8 cellular contexts compared by ENCODE assay signal in the genomic region with DNA sequence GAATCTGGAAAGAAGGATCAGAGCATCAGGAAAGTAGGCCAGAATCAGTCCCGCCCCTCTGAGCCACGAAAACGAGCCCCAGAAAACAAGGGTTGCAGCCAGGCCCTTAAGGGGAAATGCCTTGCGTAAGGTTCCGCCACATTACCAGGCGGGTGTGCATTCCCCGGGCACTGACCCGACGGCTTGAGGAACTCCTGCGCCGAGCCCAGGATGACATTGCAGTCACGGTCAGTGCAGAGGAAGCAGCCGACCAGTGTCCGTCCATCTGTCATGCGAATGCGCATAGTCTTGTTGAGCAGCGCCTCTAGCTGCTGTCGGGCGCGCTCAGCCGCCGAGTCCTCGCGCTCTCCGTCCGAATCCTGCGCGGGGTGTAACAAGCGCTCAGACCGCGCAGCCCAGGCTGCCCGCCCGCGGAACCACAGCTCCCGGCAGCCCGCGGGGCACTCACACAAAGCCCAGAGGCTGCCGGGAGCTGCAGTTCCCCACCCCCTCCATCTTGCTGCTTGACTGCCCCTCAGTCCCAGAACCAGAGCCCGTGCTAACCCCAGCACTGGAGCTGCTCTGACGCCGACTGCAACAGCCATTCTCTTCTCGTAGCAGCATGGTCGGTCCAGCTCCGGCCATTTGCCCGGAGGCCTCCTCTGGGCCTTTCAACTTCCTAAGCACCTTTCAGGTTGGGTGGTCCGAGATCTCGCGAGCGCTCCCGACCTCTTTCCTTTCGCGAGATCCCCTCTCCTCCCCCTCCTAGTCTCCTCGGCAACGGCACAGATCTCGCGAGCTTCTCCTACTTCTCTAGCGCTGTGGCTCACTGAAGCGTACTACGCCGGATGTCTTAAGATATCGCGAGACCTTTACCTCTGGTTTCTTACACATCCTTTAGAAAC. TPM values are rescaled to one million over a fixed set of nuclear protein-coding genes. Genes with fewer than 3 reads are reported as not detected.
A peak's percentile ranks its signal among the peaks of the same experiment; 100 is the strongest.
DNase-seq lines count a peak whose midpoint lies in the region; TF ChIP-seq lines count a peak whose summit lies in the region.

Gene NAA38 (minus strand): TSS at position 720 of the 884 bp plus-strand sequence. CDS start 96 bp downstream, at position 624.

- POLR2A ChIA-PET in activated CD8-positive, alpha-beta memory T cell treated with anti-CD3 and anti-CD28 coated beads for 36 hours (lab: Charles Lee), result interaction anchor here (0.6 to 2.9 kb wide), 11 partner anchors 13 to 273 kb away, joined by 3 to 44 read pairs (median 3); partner anchors contain the start of genes CNTROB, MPDU1, RNF227 and TRAPPC1

- peak within 1 kb of the TSS; percentile 97 for H2BK5ac ChIP-seq in mesendoderm (ENCODE audit: low read length)

- H2BK15ac ChIP-seq in mesendoderm (replicated peaks; ENCODE audit: low read depth), result no peak within 1 kb of the TSS

- peak within 1 kb of the TSS; percentile 92 for H3K18ac ChIP-seq in mesendoderm (ENCODE audit: low read length)

- H3K36me3 ChIP-seq in endocrine pancreas (ENCODE audit: control insufficient read depth, insufficient read depth, low read length), result peaks cover 4% of the 10 kb centered on the region
- no peaks in the 10 kb centered on the region for H3K36me3 ChIP-seq in mesendoderm (ENCODE audit: control insufficient read depth, insufficient read depth, low read length)

- H3K27me3 ChIP-seq in endocrine pancreas (ENCODE audit: control insufficient read depth, insufficient read depth, low read length) (no peaks in the 10 kb centered on the region), mesendoderm (ENCODE audit: insufficient read depth, low read length, poor library complexity) (peaks cover 9% of the 10 kb centered on the region)

- H3K79me2 ChIP-seq in mesendoderm (ENCODE audit: control insufficient read depth, insufficient read depth, low read length), result no peaks in the 10 kb centered on the region

- peak; percentile 38 for TF ChIP-seq CTCF in GM20000 (IDR thresholded peaks at IDR 0.05; ENCODE audit: extremely low read depth, missing control alignments)

- H3K79me1 ChIP-seq in mesendoderm (ENCODE audit: low read length), result peaks cover 6% of the 10 kb centered on the region

- peak; percentile 91 for DNase-seq in COR-L47 (lab: John Stamatoyannopoulos, UW)
- peak; percentile 93 for DNase-seq in GM20000 (ENCODE audit: low spot score)
- peak; percentile 93 for DNase-seq in HT-29 (ENCODE audit: low spot score)
- peak; percentile 82 for DNase-seq in NK-92 treated with Interleukin-12 subunit alpha and Interleukin-12 subunit beta, amount 100 ng/mL, for 24 hours (lab: John Stamatoyannopoulos, UW)
- peak; percentile 100 for DNase-seq in mesendoderm
- peak; percentile 88 for DNase-seq in stimulated activated CD8-positive, alpha-beta memory T cell treated with anti-CD3 and anti-CD28 coated beads, Interleukin-15, amount 100 ng/mL, for 1 hour (ENCODE audit: low read depth)

- no peaks in the 10 kb centered on the region for H3K9me3 ChIP-seq in endocrine pancreas (ENCODE audit: control insufficient read depth, low read length)

- no peaks in the 10 kb centered on the region for H3K4me1 ChIP-seq in endocrine pancreas (ENCODE audit: control insufficient read depth, insufficient read depth, low read length)
- peaks cover 7% of the 10 kb centered on the region for H3K4me1 ChIP-seq in mesendoderm (ENCODE audit: control insufficient read depth, low read depth, low read length)

- peak within 1 kb of the TSS; percentile 81 for H3K4me3 ChIP-seq in endocrine pancreas (ENCODE audit: control insufficient read depth, insufficient read depth, low read length)
- peak within 1 kb of the TSS; percentile 69 for H3K4me3 ChIP-seq in mesendoderm (ENCODE audit: low read length)

- peak within 1 kb of the TSS; percentile 96 for H3K56ac ChIP-seq in mesendoderm (ENCODE audit: low read length)

- H3K27ac ChIP-seq in mesendoderm (ENCODE audit: low read depth, low read length), result peak within 1 kb of the TSS; percentile 89

- no peak within 1 kb of the TSS for H4K5ac ChIP-seq in mesendoderm (ENCODE audit: low read length)

- H4K8ac ChIP-seq in mesendoderm (ENCODE audit: low read depth, low read length), result no peak within 1 kb of the TSS

- H2AK5ac ChIP-seq in mesendoderm (ENCODE audit: low read length), result no peak within 1 kb of the TSS

- peak within 1 kb of the TSS; percentile 98 for H2BK120ac ChIP-seq in mesendoderm (ENCODE audit: low read depth, low read length)

- WGBS in mesendoderm (ENCODE audit: extremely low coverage, insufficient coverage, low lambda C conversion rate), result no CpG with 5 or more reads among the region's 62 CpGs

- peak within 1 kb of the TSS; percentile 82 for H3K9ac ChIP-seq in endocrine pancreas (ENCODE audit: control insufficient read depth, insufficient read depth, low read length)
- H3K9ac ChIP-seq in mesendoderm (ENCODE audit: low read length), result peak within 1 kb of the TSS; percentile 83

- CTCF ChIA-PET in activated CD8-positive, alpha-beta memory T cell treated with anti-CD3 and anti-CD28 coated beads for 36 hours (lab: Charles Lee), result interaction anchor here (0.6 to 2.6 kb wide), 18 partner anchors 10 to 537 kb away, joined by 3 to 22 read pairs (median 4); partner anchors contain the start of genes CNTROB, KDM6B and TRAPPC1

- peak within 1 kb of the TSS; percentile 81 for H3K23ac ChIP-seq in mesendoderm (ENCODE audit: low read length)

- H3K4me2 ChIP-seq in mesendoderm (ENCODE audit: low read length), result peak within 1 kb of the TSS; percentile 89

- no peak within 1 kb of the TSS for H3K4ac ChIP-seq in mesendoderm (ENCODE audit: low read depth, low read length)

RNA-seq across cellular contexts. Expression of gene NAA38, which starts in this region (rescaled TPM):
- 71.8 and 89.4 TPM in 2 replicates for total RNA-seq in HT-29 (2014; rRNA removed; shearing (Covaris generic))
- 10 to 100 TPM; 62.9 to 65.3 TPM for total RNA-seq in activated CD8-positive, alpha-beta memory T cell treated with anti-CD3 and anti-CD28 coated beads for 36 hours
- 35.8 TPM for polyA plus RNA-seq in mesendoderm (2013, experiment 1 of 2)
- 33.4 TPM for polyA plus RNA-seq in mesendoderm (2013, experiment 2 of 2)

Comparison
In these comparisons a context has a peak if more than half of its experiments do, and no peak if none do; other contexts are left out.
1. Peak in every context shown above with its lines: DNase-seq, H3K4me3 ChIP-seq and H3K27ac ChIP-seq.